In the genomic region with DNA sequence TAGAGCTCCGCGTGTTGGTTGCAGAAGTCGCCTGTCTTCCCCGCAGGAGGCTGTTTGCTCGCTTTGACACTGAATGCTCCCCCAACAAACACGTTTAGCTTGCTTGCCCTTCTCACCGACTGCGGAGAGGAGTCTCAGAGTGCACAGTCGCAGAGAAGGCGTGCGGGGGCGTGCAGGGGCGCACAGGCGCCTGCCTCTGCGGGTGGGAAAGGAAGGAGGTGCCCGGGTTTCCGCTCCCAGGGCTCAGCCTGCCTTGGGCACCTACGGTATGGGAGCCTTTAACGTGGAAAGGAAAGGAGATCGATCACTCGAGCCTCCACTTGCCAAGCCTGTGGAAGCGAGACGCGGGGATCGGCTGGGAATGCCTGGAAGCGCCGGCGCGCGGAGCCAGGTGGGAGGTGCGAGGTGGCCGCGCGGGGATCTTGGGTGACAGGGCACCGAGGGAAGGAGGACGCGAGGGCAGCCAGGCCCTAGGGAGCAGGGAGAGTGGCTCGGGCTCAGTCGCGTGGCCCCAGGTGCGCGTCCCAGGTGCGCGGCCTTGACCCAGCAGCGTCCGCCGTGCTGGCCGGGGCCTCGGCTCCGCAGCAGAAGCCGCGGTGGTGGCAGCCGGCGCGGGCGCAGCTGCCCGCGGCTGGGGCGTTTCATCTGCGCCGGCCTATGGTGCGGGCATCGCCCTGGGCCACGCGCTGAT, we compare ENCODE assay signal across 8 cellular contexts. TPM values are rescaled to one million over a fixed set of nuclear protein-coding genes. Genes with fewer than 3 reads are reported as not detected.
DNase-seq lines count a peak whose midpoint lies in the region; ATAC-seq, FAIRE-seq and TF ChIP-seq lines count a peak whose summit lies in the region.

A gene (plus strand): TSS at position 419 of the 691 bp plus-strand sequence. CDS start 749 bp downstream, outside the sequence.

- DNase-seq in DMS53 treated with DMSO at 0.1 percent for 48 hours (lab: John Stamatoyannopoulos, UW; ENCODE audit: unreplicated experiment) = peak; percentile 79
- DNase-seq in Jurkat, Clone E6-1 (ENCODE audit: low read depth, low spot score) = peak; percentile 94
- peak; percentile 25 for DNase-seq in SKM-1 treated with dmso at 0.1 percent for 144 hours (lab: John Stamatoyannopoulos, UW; ENCODE audit: unreplicated experiment)
- DNase-seq in activated naive CD8-positive, alpha-beta T cell treated with anti-CD3 and anti-CD28 coated beads, Interleukin-2, amount 10 ng/mL, durations not matched to agents 7 days and 5 days = peak; percentile 78
- DNase-seq in Right ventricle myocardium inferior (ENCODE audit: missing footprints) = peak; percentile 91
- DNase-seq in pancreas = peak; percentile 78 to 96 (median 92)

- TF ChIP-seq CTCF in pancreas (IDR thresholded peaks at IDR 0.05) = no peak

- H3K4me1 ChIP-seq in pancreas (peaks cover 0 to 12% (median 4%) of the 10 kb centered on the region in 3 donors), thymus (ENCODE audit: control insufficient read depth, insufficient read depth, low read length) (peaks cover 10% of the 10 kb centered on the region)

- H3K27ac ChIP-seq in pancreas (peak within 1 kb of the TSS; percentile 13 to 73 (median 53)), thymus (ENCODE audit: low read depth) (peak within 1 kb of the TSS; percentile 56)

- H3K9me3 ChIP-seq in pancreas (no peaks in the 10 kb centered on the region), thymus (ENCODE audit: control insufficient read depth) (no peaks in the 10 kb centered on the region)

- ATAC-seq in GM21576 (IDR thresholded peaks at IDR 0.05; ENCODE audit: unreplicated experiment) = peak; percentile 80
- peak; percentile 88 for ATAC-seq in activated naive CD8-positive, alpha-beta T cell treated with anti-CD3 and anti-CD28 coated beads, Interleukin-2, amount 10 ng/mL, durations not matched to agents 7 days and 5 days (ENCODE audit: low read depth)
- ATAC-seq in Right ventricle myocardium inferior = peak; percentile 99
- peak; percentile 96 to 100 (median 98) for ATAC-seq in pancreas

- POLR2A ChIA-PET in activated naive CD8-positive, alpha-beta T cell treated with anti-CD3 and anti-CD28 coated beads, Interleukin-2, amount 10 ng/mL, durations not matched to agents 7 days and 5 days (lab: Charles Lee) = interaction anchor here (0.6 to 1.1 kb wide), 3 partner anchors 225 to 473 kb away, joined by 3 to 4 read pairs (median 3); no protein-coding TSS in a partner anchor

- intact Hi-C loops in Right ventricle myocardium inferior (cut with DNase I) = loop anchor here (2.0 to 5.0 kb wide), 2 partner anchors 89 to 225 kb away; a partner anchor contains a TSS
- intact Hi-C loops in pancreas (cut with DNase I) = no loop called here

- peaks cover 13% of the 10 kb centered on the region for H3K36me3 Mint-ChIP-seq in activated naive CD8-positive, alpha-beta T cell treated with anti-CD3 and anti-CD28 coated beads, Interleukin-2, amount 10 ng/mL, durations not matched to agents 7 days and 5 days

- peak within 1 kb of the TSS; percentile 96 for H3K4me3 Mint-ChIP-seq in activated naive CD8-positive, alpha-beta T cell treated with anti-CD3 and anti-CD28 coated beads, Interleukin-2, amount 10 ng/mL, durations not matched to agents 7 days and 5 days

- H3K4me1 Mint-ChIP-seq in activated naive CD8-positive, alpha-beta T cell treated with anti-CD3 and anti-CD28 coated beads, Interleukin-2, amount 10 ng/mL, durations not matched to agents 7 days and 5 days = peaks cover 15% of the 10 kb centered on the region

- 0% methylated on average over 58 to 65 of the region's 65 CpGs for WGBS in pancreas, 2 donors
- WGBS in thymus = under 1% methylated on average over 65 of the region's 65 CpGs

- H3K9me3 Mint-ChIP-seq in activated naive CD8-positive, alpha-beta T cell treated with anti-CD3 and anti-CD28 coated beads, Interleukin-2, amount 10 ng/mL, durations not matched to agents 7 days and 5 days = no peaks in the 10 kb centered on the region

- H3K27me3 Mint-ChIP-seq in activated naive CD8-positive, alpha-beta T cell treated with anti-CD3 and anti-CD28 coated beads, Interleukin-2, amount 10 ng/mL, durations not matched to agents 7 days and 5 days = peaks cover 2% of the 10 kb centered on the region

- H3K27me3 ChIP-seq in pancreas (no peaks in the 10 kb centered on the region), thymus (ENCODE audit: control insufficient read depth, insufficient read depth) (no peaks in the 10 kb centered on the region)

- H3K4me3 ChIP-seq in Jurkat, Clone E6-1 (ENCODE audit: low read length) = peak within 1 kb of the TSS; percentile 73
- H3K4me3 ChIP-seq in pancreas (peak within 1 kb of the TSS; percentile 52 to 86 (median 58)), thymus (ENCODE audit: low read length) (peak within 1 kb of the TSS; percentile 68)

- H3K27ac Mint-ChIP-seq in activated naive CD8-positive, alpha-beta T cell treated with anti-CD3 and anti-CD28 coated beads, Interleukin-2, amount 10 ng/mL, durations not matched to agents 7 days and 5 days = peak within 1 kb of the TSS; percentile 85

- no peak for FAIRE-seq in pancreas (lab: Jason Lieb, UNC)

- H3K36me3 ChIP-seq in pancreas (no peaks in the 10 kb centered on the region), thymus (ENCODE audit: control insufficient read depth, insufficient read depth) (peaks cover 3% of the 10 kb centered on the region)

RNA-seq across cellular contexts. Expression of the gene that starts here (rescaled TPM):
- polyA plus RNA-seq in Jurkat, Clone E6-1 (2012; ENCODE audit: insufficient read depth, insufficient read length) = 26.2 TPM
- 10 to 100 TPM; 23.9 to 25.8 TPM for total RNA-seq in activated naive CD8-positive, alpha-beta T cell treated with anti-CD3 and anti-CD28 coated beads, Interleukin-2, amount 10 ng/mL, durations not matched to agents 7 days and 5 days
- total RNA-seq in Right ventricle myocardium inferior (23.5 TPM), pancreas (10 to 100 TPM in 2 of 6 donors, 1 to 10 TPM in 4; 4.2 to 13.0 (median 8.8) TPM)
- polyA plus RNA-seq in pancreas (10 to 100 TPM; 15.0 to 18.0 TPM), thymus (17.9 TPM)

Comparison
In these comparisons a context has a peak if more than half of its experiments do, and no peak if none do; other contexts are left out.
1. Peak in every context shown above with its lines: DNase-seq, ATAC-seq, H3K4me3 ChIP-seq and H3K27ac ChIP-seq.
2. DNase-seq: peak in every context shown above with its lines; median percentile 94 in Jurkat, Clone E6-1; 92 in pancreas; 91 in Right ventricle myocardium inferior; 79 in DMS53 treated with DMSO at 0.1 percent for 48 hours; 78 in activated naive CD8-positive, alpha-beta T cell treated with anti-CD3 and anti-CD28 coated beads, Interleukin-2, amount 10 ng/mL, durations not matched to agents 7 days and 5 days; 25 in SKM-1 treated with dmso at 0.1 percent for 144 hours.